Comparison of ENCODE assay signal across 8 cellular contexts in genomic region chr17:3635474-3636153, GRCh38. TPM values are rescaled to one million over a fixed set of nuclear protein-coding genes. Genes with fewer than 3 reads are reported as not detected.
DNase-seq lines count a peak whose midpoint lies in the region; ATAC-seq and TF ChIP-seq lines count a peak whose summit lies in the region.

No MANE protein-coding gene starts in this region.

- H3K9me3 ChIP-seq in mesodermal cell (ENCODE audit: control insufficient read depth, low read length) = no peaks in the 10 kb centered on the region

- WGBS in mesodermal cell (ENCODE audit: insufficient coverage in 2 of 2), 2 experiments = 6 to 24% methylated on average over 21 to 36 of the region's 38 CpGs

- no peak overlapping the region for H3K27ac ChIP-seq in mesodermal cell (ENCODE audit: low read depth, low read length, severe bottlenecking)

- peaks cover 20% of the 10 kb centered on the region for H3K36me3 ChIP-seq in mesodermal cell (ENCODE audit: control insufficient read depth, insufficient read depth, low read length)

- ATAC-seq in GM21723 (IDR thresholded peaks at IDR 0.05; ENCODE audit: unreplicated experiment) = no peak

- in situ Hi-C loops in G401 (cut with HindIII; ENCODE audit: low sequenced_read_pairs) = no loop called here

- H3K4me1 ChIP-seq in mesodermal cell (ENCODE audit: control insufficient read depth, insufficient read depth, low read length, poor library complexity, severe bottlenecking) = peaks cover 5% of the 10 kb centered on the region

- peak overlapping the region; percentile 94 for H3K4me3 ChIP-seq in LNCaP clone FGC (ENCODE audit: low read depth, low read length)
- peak overlapping the region; percentile 99 for H3K4me3 ChIP-seq in choroid plexus epithelial cell (ENCODE audit: low read depth, low read length)
- H3K4me3 ChIP-seq in mesodermal cell (ENCODE audit: extremely low read depth, insufficient read depth, low read length, poor library complexity, severe bottlenecking) = peak overlapping the region; percentile 84

- DNase-seq in LNCaP clone FGC (ENCODE audit: low read depth) = peak; percentile 6
- DNase-seq in choroid plexus epithelial cell (ENCODE audit: low read depth) = no peak
- no peak for DNase-seq in G401 (ENCODE audit: low spot score)
- DNase-seq in hippocampal formation (lab: John Stamatoyannopoulos, UW) = no peak
- no peak for DNase-seq in NOMO-1 treated with dmso at 0.1 percent for 144 hours (lab: John Stamatoyannopoulos, UW; ENCODE audit: unreplicated experiment)

- TF ChIP-seq CTCF in GM12874 (IDR thresholded peaks at IDR 0.05; ENCODE audit: insufficient read depth, low read depth, low read length) (0 out of 2 replicates have a peak, but pooled peaks have one; percentile 7), LNCaP clone FGC (IDR thresholded peaks at IDR 0.05; ENCODE audit: control insufficient read depth, extremely low read depth, insufficient read depth) (no peak), choroid plexus epithelial cell (conservative IDR thresholded peaks at IDR 0.05; ENCODE audit: low read depth, low read length) (no peak)

RNA-seq across cellular contexts. Expression of gene SHPK, which starts 0.4 kb away (rescaled TPM):
- 14.3 TPM for polyA plus RNA-seq in mesodermal cell (2013, experiment 1 of 2)
- 11.1 TPM for polyA plus RNA-seq in mesodermal cell (2013, experiment 2 of 2)
- 37.8 and 41.2 TPM in 2 replicates for total RNA-seq in G401 (2014; rRNA removed; shearing (Covaris generic))

RNA-seq across cellular contexts. Expression of gene CTNS, which starts 0.9 kb away (rescaled TPM):
- polyA plus RNA-seq in mesodermal cell (2013, experiment 1 of 2) = 13.1 TPM
- 10.5 TPM for polyA plus RNA-seq in mesodermal cell (2013, experiment 2 of 2)
- total RNA-seq in G401 (2014; rRNA removed; shearing (Covaris generic)) = 22.2 and 28.2 TPM in 2 replicates

RNA-seq across cellular contexts. Expression of gene TRPV1, which starts 26.4 kb away (rescaled TPM):
- 2.2 TPM for polyA plus RNA-seq in mesodermal cell (2013, experiment 1 of 2)
- polyA plus RNA-seq in mesodermal cell (2013, experiment 2 of 2) = 2.2 TPM
- total RNA-seq in G401 (2014; rRNA removed; shearing (Covaris generic)) = 0.86 and 1.2 TPM in 2 replicates

RNA-seq across cellular contexts. Expression of gene TAX1BP3, which starts 32.8 kb away (rescaled TPM):
- 156 TPM for polyA plus RNA-seq in mesodermal cell (2013, experiment 1 of 2)
- polyA plus RNA-seq in mesodermal cell (2013, experiment 2 of 2) = 123 TPM
- total RNA-seq in G401 (2014; rRNA removed; shearing (Covaris generic)) = 111 and 146 TPM in 2 replicates

RNA-seq across cellular contexts. Expression of gene EMC6, which starts 33.0 kb away (rescaled TPM):
- polyA plus RNA-seq in mesodermal cell (2013, experiment 1 of 2) = 82.4 TPM
- 69.8 TPM for polyA plus RNA-seq in mesodermal cell (2013, experiment 2 of 2)
- 101 and 105 TPM in 2 replicates for total RNA-seq in G401 (2014; rRNA removed; shearing (Covaris generic))
